In the genomic region with DNA sequence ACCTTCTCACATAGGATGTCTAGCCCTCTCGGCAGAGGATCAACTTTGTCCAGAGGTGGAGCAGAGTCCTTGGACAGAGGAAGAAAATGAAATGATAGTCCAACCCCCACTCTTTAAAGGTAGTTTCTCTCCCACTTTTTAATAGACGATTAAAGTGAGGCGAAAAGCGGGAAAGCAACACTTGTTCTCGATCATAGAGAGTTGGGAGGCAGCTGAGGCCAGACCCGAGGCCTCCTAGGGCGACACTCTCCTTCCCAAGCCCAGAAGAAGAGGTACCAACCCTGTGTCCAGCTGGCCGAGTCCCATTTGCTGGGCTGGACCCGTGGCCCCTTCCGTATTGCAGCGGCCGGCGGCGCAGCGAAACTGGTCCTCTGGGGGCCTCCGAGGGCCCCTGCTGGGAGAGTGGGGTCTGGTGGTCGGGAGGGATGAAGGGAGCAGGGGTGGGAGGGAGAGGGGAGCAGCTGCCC, we compare ENCODE assay signal across 9 cellular contexts. TPM values are rescaled to one million over a fixed set of nuclear protein-coding genes. Genes with fewer than 3 reads are reported as not detected.
A peak's percentile ranks its signal among the peaks of the same experiment; 100 is the strongest.
DNase-seq lines count a peak whose midpoint lies in the region; ATAC-seq and TF ChIP-seq lines count a peak whose summit lies in the region.
"Had no signal": no experiment of that assay in that cellular context is flagged by ENCODE, and none has a peak within 500 bp of the region (broad histone marks: within the 10 kb centered on the region; RNA-seq: fewer than 3 reads in every experiment).

No MANE protein-coding gene starts in this region.

- H3K4me3 ChIP-seq in AG04449 (ENCODE audit: low read depth, low read length) (peak overlapping the region; percentile 98), PC-3 (ENCODE audit: low read length) (peak overlapping the region; percentile 90), fibroblast of mammary gland (ENCODE audit: control insufficient read depth, low read depth, low read length) (peak overlapping the region; percentile 92), neuronal stem cell (ENCODE audit: low read length in 2 of 2) (peak overlapping the region; percentile 59 to 76)

- peaks cover 19% of the 10 kb centered on the region for H3K4me1 ChIP-seq in PC-3 (ENCODE audit: insufficient read depth, low read length)
- H3K4me1 ChIP-seq in neuronal stem cell (ENCODE audit: control insufficient read depth in 2 of 2, insufficient read depth in 1 of 2, low read depth in 1 of 2, low read length in 2 of 2) = peaks cover 9 to 37% of the 10 kb centered on the region in 2 donors

- H3K9me3 ChIP-seq in PC-3 (ENCODE audit: low read length) (no peaks in the 10 kb centered on the region), neuronal stem cell (replicated peaks in 1 of 2; ENCODE audit: control insufficient read depth in 2 of 2, insufficient read depth in 1 of 2, low read depth in 1 of 2, low read length in 2 of 2) (peaks cover 0 to 12% of the 10 kb centered on the region in 2 donors)

- no peak overlapping the region for H4K8ac ChIP-seq in neuronal stem cell (ENCODE audit: low read depth, low read length)

- no peak overlapping the region for H2BK120ac ChIP-seq in neuronal stem cell (ENCODE audit: low read depth, low read length)

- H2AFZ ChIP-seq in PC-3 (ENCODE audit: low read length) = peak overlapping the region; percentile 77
- H2AFZ ChIP-seq in neuronal stem cell (ENCODE audit: low read length) = peak overlapping the region; percentile 72

- BruUV-seq in PC-3 (replicated peaks; lab: Mats Ljungman, UMichigan) = no TSS peak

- H3K14ac ChIP-seq in neuronal stem cell (ENCODE audit: low read length) = no peak overlapping the region

- H3K27me3 ChIP-seq in PC-3 (ENCODE audit: low read length) (no peaks in the 10 kb centered on the region), neuronal stem cell (ENCODE audit: control insufficient read depth in 3 of 3, insufficient read depth in 3 of 3, low read depth in 1 of 3, low read length in 3 of 3) (peaks cover 0 to 67% (median 32%) of the 10 kb centered on the region in 3 experiments)

- H3K36me3 ChIP-seq in PC-3 (ENCODE audit: low read depth, low read length) (no peaks in the 10 kb centered on the region), neuronal stem cell (replicated peaks in 1 of 2; ENCODE audit: control insufficient read depth in 2 of 2, insufficient read depth in 2 of 2, low read length in 2 of 2) (peaks cover 0 to 44% of the 10 kb centered on the region in 2 donors)

- H3K27ac ChIP-seq in PC-3 (ENCODE audit: low read length) (no peak overlapping the region), neuronal stem cell (replicated peaks; ENCODE audit: low read length) (no peak overlapping the region)

- TF ChIP-seq CTCF in AG04449 (IDR thresholded peaks at IDR 0.05; ENCODE audit: insufficient read depth, low read length, missing control alignments) (no peak), PC-3 (conservative IDR thresholded peaks at IDR 0.05; ENCODE audit: low read depth, low read length) (no peak), fibroblast of mammary gland (conservative IDR thresholded peaks at IDR 0.05; ENCODE audit: control insufficient read depth, insufficient read depth, low read depth, low read length) (no peak)

- H3K18ac ChIP-seq in neuronal stem cell (ENCODE audit: low read length) = peak overlapping the region; percentile 78

- no peak overlapping the region for H2BK12ac ChIP-seq in neuronal stem cell (ENCODE audit: low read length)

- no peak overlapping the region for H2BK5ac ChIP-seq in neuronal stem cell (ENCODE audit: low read length)

- no peak overlapping the region for H2BK15ac ChIP-seq in neuronal stem cell (ENCODE audit: low read length)

- no peak overlapping the region for H4K91ac ChIP-seq in neuronal stem cell (ENCODE audit: low read depth, low read length, poor library complexity)

- CTCF ChIA-PET in AG04449 (lab: Yijun Ruan, JAX) = interaction anchor here (0.7 to 4.5 kb wide), 12 partner anchors 11 to 769 kb away, joined by 3 to 25 read pairs (median 3); no protein-coding TSS in a partner anchor
- CTCF ChIA-PET in PC-3 (lab: Charles Lee) = interaction anchor here (0.6 to 0.9 kb wide), 3 partner anchors 39 to 630 kb away, joined by 3 to 5 read pairs (median 3); no protein-coding TSS in a partner anchor

- peak overlapping the region; percentile 55 for H3K9ac ChIP-seq in PC-3 (ENCODE audit: low read length)
- H3K9ac ChIP-seq in neuronal stem cell (ENCODE audit: low read depth, low read length, poor library complexity) = peak overlapping the region; percentile 33

- H3K79me2 ChIP-seq in PC-3 (ENCODE audit: low read length) = peaks cover 35% of the 10 kb centered on the region

- peak; percentile 6 for ATAC-seq in PC-3
- ATAC-seq in GM19455 (IDR thresholded peaks at IDR 0.05; ENCODE audit: unreplicated experiment) = no peak
- no peak for ATAC-seq in GM19351 (IDR thresholded peaks at IDR 0.05; ENCODE audit: unreplicated experiment)

- H3K79me1 ChIP-seq in neuronal stem cell (ENCODE audit: low read depth, low read length) = no peaks in the 10 kb centered on the region

- POLR2A ChIA-PET in AG04449 (lab: Yijun Ruan, JAX) (interaction anchor here (0.6 to 1.2 kb wide), 5 partner anchors 9 to 520 kb away, joined by 3 to 6 read pairs (median 4); no protein-coding TSS in a partner anchor), PC-3 (lab: Charles Lee; ENCODE audit: unreplicated experiment) (no interaction called here)

- H3K9me2 ChIP-seq in PC-3 (replicated peaks; ENCODE audit: low read length) = no peaks in the 10 kb centered on the region

- no peaks in the 10 kb centered on the region for H4K20me1 ChIP-seq in PC-3 (ENCODE audit: low read length)

- WGBS in neuronal stem cell (ENCODE audit: extremely low coverage in 2 of 2, insufficient read length in 2 of 2, insufficient replicate concordance in 1 of 2), 2 donors = no CpG with 5 or more reads among the region's 17 CpGs

- H3K4ac ChIP-seq in neuronal stem cell (ENCODE audit: low read length) = no peak overlapping the region

- DNase-seq in AG04449 (ENCODE audit: low read depth, low spot score) = no peak
- DNase-seq in PC-3 = peak; percentile 12
- DNase-seq in fibroblast of mammary gland (ENCODE audit: low read depth) = no peak
- no peak for DNase-seq in neuronal stem cell (ENCODE audit: low spot score)
- DNase-seq in head of caudate nucleus = no peak
- no peak for DNase-seq in GDM1 (lab: John Stamatoyannopoulos, UW)
- DNase-seq: AML-193 had no signal

- no peak overlapping the region for H3K23ac ChIP-seq in neuronal stem cell (ENCODE audit: low read depth, low read length, poor library complexity)

- H3K4me2 ChIP-seq in PC-3 (ENCODE audit: low read length) (peak overlapping the region; percentile 93), neuronal stem cell (ENCODE audit: insufficient read depth, low read length, poor library complexity, severe bottlenecking) (peak overlapping the region; percentile 63)

- no peak overlapping the region for H2AK5ac ChIP-seq in neuronal stem cell (ENCODE audit: low read depth, low read length)

- no peaks in the 10 kb centered on the region for H3F3A ChIP-seq in PC-3 (ENCODE audit: low read length, unreplicated experiment)

- intact Hi-C loops in PC-3 (cut with micrococcal nuclease) = loop anchor here (1.0 to 5.0 kb wide), 5 partner anchors 238 to 632 kb away; no protein-coding TSS in a partner anchor
- intact Hi-C loops in head of caudate nucleus (cut with DNase I) = loop anchor here (10.0 kb wide), 1 partner anchor 770 kb away; no protein-coding TSS in a partner anchor

RNA-seq across cellular contexts. Expression of a gene that starts 2.3 kb away (rescaled TPM):
- total RNA-seq in PC-3 (2014; rRNA removed) = 21.8 and 28.5 TPM in 2 replicates
- 1.7 TPM for polyA plus RNA-seq in neuronal stem cell (2013, experiment 1 of 2)
- 1.6 TPM for polyA plus RNA-seq in neuronal stem cell (2013, experiment 2 of 2)
